ENCODE assay signal across 22 cellular contexts in the genomic region with DNA sequence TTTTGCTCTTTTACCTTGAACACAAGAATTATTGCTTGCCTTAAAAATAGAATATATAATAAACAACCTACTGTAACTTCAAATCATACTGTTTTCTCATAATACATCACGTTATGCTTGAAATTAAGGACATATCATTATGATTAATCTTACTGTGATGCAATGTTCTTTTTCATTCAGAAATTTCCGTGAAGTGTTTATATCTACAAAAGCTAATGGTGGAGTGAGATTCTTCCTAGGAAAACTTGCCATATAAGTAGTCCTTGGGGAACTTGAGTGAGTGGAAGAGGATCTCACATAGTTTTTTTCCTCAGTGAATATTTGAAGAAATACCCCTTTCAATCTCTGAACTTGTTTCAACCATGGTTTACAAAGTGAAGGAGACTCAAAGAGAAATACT.
"Had no signal": no experiment of that assay in that cellular context is flagged by ENCODE, and none has a peak within 500 bp of the region (broad histone marks: within the 10 kb centered on the region; RNA-seq: fewer than 3 reads in every experiment).

No MANE protein-coding gene starts in this region.

- H3K27ac ChIP-seq: KMS-11, RWPE1 had no signal

- H3K9ac ChIP-seq: KMS-11, SK-N-SH had no signal

- DNase-seq: Kasumi-1, MM.1S, NCI-H1092 treated with DMSO at 0.1 percent for 48 hours, NCI-H1436, NCI-H187, NCI-H2029, NCI-H2081 treated with DMSO at 0.1 percent for 48 hours, NCI-H2171, NCI-H226, NCI-H446, NCI-H510A, NCI-H524 treated with DMSO at 0.1 percent for 48 hours, NCI-H69, NCI-H774, PC-3, SHP77, SK-N-SH had no signal

- H3K4me2 ChIP-seq: KMS-11, SK-N-SH had no signal

- ATAC-seq: HepG2, K562, Panc1, PC-3 had no signal

- H3K4me3 ChIP-seq: K562 had no signal
